Comparison of ENCODE assay signal across 8 cellular contexts in the genomic region with DNA sequence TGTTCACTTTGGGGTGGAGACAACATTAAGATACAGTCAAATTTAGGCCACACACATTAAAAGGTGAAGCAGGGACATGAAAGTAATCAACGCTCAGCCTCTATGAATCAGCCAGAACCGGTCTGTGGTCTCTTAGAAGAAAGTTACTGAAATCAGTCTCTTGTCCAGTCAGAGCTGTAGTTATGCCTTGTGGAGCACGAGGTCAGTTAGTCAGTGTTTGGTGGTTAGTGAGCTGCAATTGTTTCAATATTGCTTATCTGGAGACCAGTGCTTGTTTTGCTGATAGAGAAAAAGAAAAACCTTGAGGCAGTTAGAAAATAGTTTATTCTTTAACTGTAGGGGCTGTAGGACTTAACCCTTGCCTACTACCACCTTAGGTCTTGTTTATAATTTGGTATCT.
DNase-seq lines count a peak whose midpoint lies in the region; ATAC-seq and TF ChIP-seq lines count a peak whose summit lies in the region.

No MANE protein-coding gene starts in this region.

- H3K27ac Mint-ChIP-seq in osteocyte (ENCODE audit: unreplicated experiment), result no peak overlapping the region

- no peaks in the 10 kb centered on the region for H3K9me3 Mint-ChIP-seq in osteocyte (ENCODE audit: unreplicated experiment)

- peaks cover 15% of the 10 kb centered on the region for H3K27me3 Mint-ChIP-seq in osteocyte (ENCODE audit: unreplicated experiment)

- no peak overlapping the region for H3K4me3 Mint-ChIP-seq in osteocyte (ENCODE audit: unreplicated experiment)

- POLR2A ChIA-PET in GM10248 (lab: Yijun Ruan, JAX), result no interaction called here

- CTCF ChIA-PET in GM10248 (lab: Yijun Ruan, JAX), result interaction anchor here (0.7 to 1.7 kb wide), 3 partner anchors 9 to 114 kb away, joined by 3 to 4 read pairs (median 3); no protein-coding TSS in a partner anchor

- ATAC-seq in GM21526 (IDR thresholded peaks at IDR 0.05; ENCODE audit: low FRiP score, unreplicated experiment) (peak; percentile 90), HG03575 (IDR thresholded peaks at IDR 0.05; ENCODE audit: extremely low read depth, insufficient number of reproducible peaks, low FRiP score, unreplicated experiment) (peak; percentile 97)

- TF ChIP-seq CTCF in GM10248 (IDR thresholded peaks at IDR 0.05; ENCODE audit: control extremely low read depth, extremely low read depth, low read depth, missing control alignments) (no peak), osteocyte (IDR thresholded peaks at IDR 0.05) (no peak)

- DNase-seq in GM10248 (ENCODE audit: extremely low spot score) (peak; percentile 25), glomerular endothelial cell (ENCODE audit: extremely low read depth, low read depth, low spot score) (peak; percentile 60), SHP77 (lab: John Stamatoyannopoulos, UW) (no peak), anterior cingulate cortex (lab: John Stamatoyannopoulos, UW) (no peak), osteocyte (ENCODE audit: extremely low spot score, unreplicated experiment) (no peak), NCI-H2227 (lab: John Stamatoyannopoulos, UW; ENCODE audit: unreplicated experiment) (no peak)

- H3K36me3 Mint-ChIP-seq in osteocyte (ENCODE audit: unreplicated experiment), result no peaks in the 10 kb centered on the region

- H3K4me1 Mint-ChIP-seq in osteocyte (ENCODE audit: unreplicated experiment), result peaks cover 3% of the 10 kb centered on the region

Comparison
In these comparisons a context has a peak if more than half of its experiments do, and no peak if none do; other contexts are left out.
1. DNase-seq: peak in GM10248 (single experiment) and glomerular endothelial cell (single experiment); none in SHP77 (0 of 2), anterior cingulate cortex (0 of 58), osteocyte (single experiment) and NCI-H2227 (single experiment).